ENCODE assay signal across 1 cellular context in genomic region chr3:133805384-133805701, GRCh38.
TF ChIP-seq lines count a peak whose summit lies in the region.

No MANE protein-coding gene starts in this region.

TF ChIP-seq in SK-N-SH treated with all-trans-retinoic acid at 6 μM for 48 hours, 23 proteins besides CTCF, POLR2A, EP300 and RAD21 (continued from another document):
- no peak for TF ChIP-seq TCF4 (CRISPR knock-in tag; IDR thresholded peaks at IDR 0.05; ENCODE audit: borderline replicate concordance)
- TF ChIP-seq PPARA (CRISPR knock-in tag; IDR thresholded peaks at IDR 0.05; ENCODE audit: borderline replicate concordance) = no peak
- TF ChIP-seq, protein P1, sequence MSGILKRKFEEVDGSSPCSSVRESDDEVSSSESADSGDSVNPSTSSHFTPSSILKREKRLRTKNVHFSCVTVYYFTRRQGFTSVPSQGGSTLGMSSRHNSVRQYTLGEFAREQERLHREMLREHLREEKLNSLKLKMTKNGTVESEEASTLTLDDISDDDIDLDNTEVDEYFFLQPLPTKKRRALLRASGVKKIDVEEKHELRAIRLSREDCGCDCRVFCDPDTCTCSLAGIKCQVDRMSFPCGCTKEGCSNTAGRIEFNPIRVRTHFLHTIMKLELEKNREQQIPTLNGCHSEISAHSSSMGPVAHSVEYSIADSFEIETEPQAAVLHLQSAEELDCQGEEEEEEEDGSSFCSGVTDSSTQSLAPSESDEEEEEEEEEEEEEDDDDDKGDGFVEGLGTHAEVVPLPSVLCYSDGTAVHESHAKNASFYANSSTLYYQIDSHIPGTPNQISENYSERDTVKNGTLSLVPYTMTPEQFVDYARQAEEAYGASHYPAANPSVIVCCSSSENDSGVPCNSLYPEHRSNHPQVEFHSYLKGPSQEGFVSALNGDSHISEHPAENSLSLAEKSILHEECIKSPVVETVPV (CRISPR knock-in tag; IDR thresholded peaks at IDR 0.05) = no peak
- TF ChIP-seq GLIS3 (CRISPR knock-in tag; IDR thresholded peaks at IDR 0.05) = no peak
- no peak for TF ChIP-seq ZNF70 (CRISPR knock-in tag; IDR thresholded peaks at IDR 0.05)
